ENCODE assay signal across 1 cellular context in genomic region chr19:13959962-13960862, GRCh38.
TF ChIP-seq lines count a peak whose summit lies in the region.

No MANE protein-coding gene starts in this region.

TF ChIP-seq in GM23338, 12 proteins besides CTCF, POLR2A, EP300 and RAD21:
- TF ChIP-seq ZNF462 (CRISPR knock-in tag; IDR thresholded peaks at IDR 0.05) (no peak), EZH2 (IDR thresholded peaks at IDR 0.05; ENCODE audit: low read depth, unreplicated experiment) (no peak), STAT1 (IDR thresholded peaks at IDR 0.05; ENCODE audit: unreplicated experiment) (no peak), REST (IDR thresholded peaks at IDR 0.05; ENCODE audit: unreplicated experiment) (no peak), CREB1 (CRISPR knock-in tag; IDR thresholded peaks at IDR 0.05; ENCODE audit: low read depth) (no peak), ZNF331 (CRISPR knock-in tag; IDR thresholded peaks at IDR 0.05; ENCODE audit: low read depth) (no peak), NANOG (IDR thresholded peaks at IDR 0.05; ENCODE audit: borderline replicate concordance) (no peak), POLR2AphosphoS5 (IDR thresholded peaks at IDR 0.05; ENCODE audit: low read depth) (no peak), EZH2phosphoT487 (IDR thresholded peaks at IDR 0.05; ENCODE audit: unreplicated experiment) (no peak), JUNB (IDR thresholded peaks at IDR 0.05; ENCODE audit: unreplicated experiment) (no peak), ETS1 (IDR thresholded peaks at IDR 0.05) (no peak), ZNF114 (CRISPR knock-in tag; IDR thresholded peaks at IDR 0.05) (no peak)
